2 cellular contexts compared by ENCODE assay signal in the genomic region with DNA sequence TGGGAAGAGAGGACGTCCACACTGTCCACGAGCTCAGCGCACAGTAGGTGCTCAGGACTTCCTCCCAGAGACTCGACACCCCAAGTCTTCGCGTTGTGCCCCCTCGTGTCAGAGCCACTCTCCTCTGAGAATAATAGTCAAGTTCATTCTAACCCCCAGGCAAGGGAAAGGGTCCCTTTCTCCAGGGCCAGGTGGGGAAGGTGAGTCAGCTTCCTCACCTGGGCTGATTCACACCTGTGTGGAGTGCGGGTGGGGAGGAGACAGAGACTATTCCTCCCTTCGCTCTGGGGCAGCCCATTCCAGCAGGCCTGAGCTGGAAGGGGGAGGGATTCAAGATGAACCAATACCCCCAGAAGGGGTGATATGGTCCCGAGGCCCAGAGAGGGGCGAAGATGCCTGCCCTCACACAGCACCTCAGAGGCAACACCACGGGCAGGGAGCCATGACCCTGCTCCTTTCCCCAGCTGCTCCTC.
TF ChIP-seq lines count a peak whose summit lies in the region.

No MANE protein-coding gene starts in this region.

TF ChIP-seq in HepG2, 621 proteins besides CTCF, POLR2A, EP300 and RAD21:
- TF ChIP-seq ZNF589 (CRISPR knock-in tag; conservative IDR thresholded peaks at IDR 0.05) (no peak), CBX1 (IDR thresholded peaks at IDR 0.05; ENCODE audit: low read depth) (no peak), ZKSCAN1 (IDR thresholded peaks at IDR 0.05; ENCODE audit: low read length) (peak; percentile 86), ARHGAP35 (CRISPR knock-in tag; IDR thresholded peaks at IDR 0.05; ENCODE audit: borderline replicate concordance) (no peak), ZNF234 (CRISPR knock-in tag; conservative IDR thresholded peaks at IDR 0.05) (no peak)
- TF ChIP-seq, protein P1, sequence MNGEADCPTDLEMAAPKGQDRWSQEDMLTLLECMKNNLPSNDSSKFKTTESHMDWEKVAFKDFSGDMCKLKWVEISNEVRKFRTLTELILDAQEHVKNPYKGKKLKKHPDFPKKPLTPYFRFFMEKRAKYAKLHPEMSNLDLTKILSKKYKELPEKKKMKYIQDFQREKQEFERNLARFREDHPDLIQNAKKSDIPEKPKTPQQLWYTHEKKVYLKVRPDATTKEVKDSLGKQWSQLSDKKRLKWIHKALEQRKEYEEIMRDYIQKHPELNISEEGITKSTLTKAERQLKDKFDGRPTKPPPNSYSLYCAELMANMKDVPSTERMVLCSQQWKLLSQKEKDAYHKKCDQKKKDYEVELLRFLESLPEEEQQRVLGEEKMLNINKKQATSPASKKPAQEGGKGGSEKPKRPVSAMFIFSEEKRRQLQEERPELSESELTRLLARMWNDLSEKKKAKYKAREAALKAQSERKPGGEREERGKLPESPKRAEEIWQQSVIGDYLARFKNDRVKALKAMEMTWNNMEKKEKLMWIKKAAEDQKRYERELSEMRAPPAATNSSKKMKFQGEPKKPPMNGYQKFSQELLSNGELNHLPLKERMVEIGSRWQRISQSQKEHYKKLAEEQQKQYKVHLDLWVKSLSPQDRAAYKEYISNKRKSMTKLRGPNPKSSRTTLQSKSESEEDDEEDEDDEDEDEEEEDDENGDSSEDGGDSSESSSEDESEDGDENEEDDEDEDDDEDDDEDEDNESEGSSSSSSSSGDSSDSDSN (CRISPR knock-in tag; IDR thresholded peaks at IDR 0.05), result no peak

TF ChIP-seq in H1, 55 proteins besides CTCF, POLR2A, EP300 and RAD21:
- TF ChIP-seq YY1 (IDR thresholded peaks at IDR 0.05; ENCODE audit: low read depth, low read length) (no peak), BACH1 (IDR thresholded peaks at IDR 0.05; ENCODE audit: low read length) (no peak), SRF (IDR thresholded peaks at IDR 0.05; ENCODE audit: low read depth, low read length) (no peak), ASH2L (IDR thresholded peaks at IDR 0.05; ENCODE audit: low read length) (no peak), CBX8 (IDR thresholded peaks at IDR 0.05; ENCODE audit: borderline replicate concordance, low read depth, low read length) (no peak), KDM4A (IDR thresholded peaks at IDR 0.05; ENCODE audit: low read depth, low read length, severe bottlenecking) (no peak), SIN3A (conservative IDR thresholded peaks at IDR 0.05 in 1 of 2, IDR thresholded peaks at IDR 0.05 in 1 of 2; ENCODE audit: low read depth in 1 of 2, low read length in 2 of 2) (no peak), NRF1 (IDR thresholded peaks at IDR 0.05; ENCODE audit: low read depth, low read length) (no peak), TEAD4 (IDR thresholded peaks at IDR 0.05; ENCODE audit: low read depth, low read length) (no peak), SIX5 (IDR thresholded peaks at IDR 0.05; ENCODE audit: low read depth, low read length) (no peak), POU5F1 (IDR thresholded peaks at IDR 0.05; ENCODE audit: low read depth, low read length) (no peak), JUND (IDR thresholded peaks at IDR 0.05; ENCODE audit: low read length) (no peak), JUN (IDR thresholded peaks at IDR 0.05; ENCODE audit: low read depth, low read length) (no peak)
- TF ChIP-seq, protein P2, sequence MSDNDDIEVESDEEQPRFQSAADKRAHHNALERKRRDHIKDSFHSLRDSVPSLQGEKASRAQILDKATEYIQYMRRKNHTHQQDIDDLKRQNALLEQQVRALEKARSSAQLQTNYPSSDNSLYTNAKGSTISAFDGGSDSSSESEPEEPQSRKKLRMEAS (IDR thresholded peaks at IDR 0.05), result no peak
TF ChIP-seq in H1: peak in this region for 0.
